Comparison of ENCODE assay signal across 27 cellular contexts in genomic region chr16:86100205-86101134, GRCh38.
DNase-seq lines count a peak whose midpoint lies in the region; ATAC-seq, FAIRE-seq and TF ChIP-seq lines count a peak whose summit lies in the region.
"Had no signal": no experiment of that assay in that cellular context is flagged by ENCODE, and none has a peak within 500 bp of the region (broad histone marks: within the 10 kb centered on the region; RNA-seq: fewer than 3 reads in every experiment).

No MANE protein-coding gene starts in this region.

- ATAC-seq in A549 (no peak), mucosa of descending colon (peak; percentile 31), T-cell (replicated peaks in 1 of 4) (no peak)
- ATAC-seq: left ventricle myocardium superior; psoas muscle; stimulated activated naive B cell treated with anti-CD40 and anti-IgM and Interleukin-4, amounts not matched to agents 10 μg/mL and 1 μg/mL and 100 μg/mL, for 72 hours had no signal

- no peaks in the 10 kb centered on the region for H3K36me3 ChIP-seq in mucosa of descending colon (ENCODE audit: low read depth)
- H3K36me3 ChIP-seq: neural progenitor cell, thyroid gland had no signal

- FAIRE-seq in A549 (lab: Jason Lieb, UNC), result peak; percentile 18
- FAIRE-seq: GM18507 had no signal

- WGBS in A549 (ENCODE audit: missing lambda C conversion rate), result 49% methylated on average over 11 of the region's 11 CpGs

- TF ChIP-seq POLR2A in A549 (IDR thresholded peaks at IDR 0.05; ENCODE audit: low read length), result no peak

- intact Hi-C loops in mucosa of descending colon (cut with DNase I, micrococcal nuclease), result no loop called here

- TF ChIP-seq EP300 in A549 (IDR thresholded peaks at IDR 0.05), result no peak

- no peaks in the 10 kb centered on the region for H3K9me3 Mint-ChIP-seq in T-cell
- H3K9me3 Mint-ChIP-seq: neural progenitor cell; stimulated activated naive B cell treated with anti-CD40 and anti-IgM and Interleukin-4, amounts not matched to agents 10 μg/mL and 1 μg/mL and 100 μg/mL, for 72 hours had no signal

- peaks cover 3 to 12% of the 10 kb centered on the region in 2 donors for H3K27me3 Mint-ChIP-seq in T-cell

- H3K9me3 ChIP-seq in A549 (no peaks in the 10 kb centered on the region; the same call in 2 of the 3 replicates), mucosa of descending colon (no peaks in the 10 kb centered on the region)
- H3K9me3 ChIP-seq: psoas muscle, thyroid gland had no signal

- no peak overlapping the region for H3K27ac Mint-ChIP-seq in T-cell
- H3K27ac Mint-ChIP-seq: H9; neural progenitor cell; stimulated activated naive B cell treated with anti-CD40 and anti-IgM and Interleukin-4, amounts not matched to agents 10 μg/mL and 1 μg/mL and 100 μg/mL, for 72 hours; WTC11 had no signal

- CTCF ChIA-PET in A549 (lab: Yijun Ruan, JAX), result interaction anchor here (0.9 to 3.4 kb wide), 5 partner anchors 9 to 417 kb away, joined by 3 to 11 read pairs (median 4); no protein-coding TSS in a partner anchor
- CTCF ChIA-PET in T-cell (lab: Charles Lee), result no interaction called here

- no peaks in the 10 kb centered on the region for H3K4me1 ChIP-seq in A549
- H3K4me1 ChIP-seq in mucosa of descending colon (ENCODE audit: low read depth), result peaks cover 6% of the 10 kb centered on the region
- H3K4me1 ChIP-seq: neural progenitor cell, psoas muscle, thyroid gland had no signal

- no peak overlapping the region for H3K4me2 ChIP-seq in A549
- H3K4me2 ChIP-seq: neural progenitor cell had no signal

- H3K4me1 Mint-ChIP-seq in T-cell, result no peaks in the 10 kb centered on the region
- H3K4me1 Mint-ChIP-seq: neural progenitor cell; stimulated activated naive B cell treated with anti-CD40 and anti-IgM and Interleukin-4, amounts not matched to agents 10 μg/mL and 1 μg/mL and 100 μg/mL, for 72 hours had no signal

- TF ChIP-seq CTCF in A549 (IDR thresholded peaks at IDR 0.05) (no peak), HFF-Myc (IDR thresholded peaks at IDR 0.05; ENCODE audit: low read depth, low read length, missing control alignments) (no peak), mucosa of descending colon (IDR thresholded peaks at IDR 0.05) (no peak)

- no peak overlapping the region for H3K4me3 Mint-ChIP-seq in T-cell
- H3K4me3 Mint-ChIP-seq: neural progenitor cell; stimulated activated naive B cell treated with anti-CD40 and anti-IgM and Interleukin-4, amounts not matched to agents 10 μg/mL and 1 μg/mL and 100 μg/mL, for 72 hours; WTC11 had no signal

- no peak for TF ChIP-seq RAD21 in A549 (conservative IDR thresholded peaks at IDR 0.05 in 1 of 2, IDR thresholded peaks at IDR 0.05 in 1 of 2)

- no peak for DNase-seq in A549 (ENCODE audit: low read depth in 1 of 2, low spot score in 1 of 2)
- DNase-seq in HFF-Myc (ENCODE audit: extremely low read depth, low read depth), result peak; percentile 60
- DNase-seq in fibroblast of peridontal ligament (ENCODE audit: extremely low read depth), result peak; percentile 42
- DNase-seq in mucosa of descending colon, result peak in 1 of 3 donors; percentile 28
- DNase-seq in COLO668 (lab: John Stamatoyannopoulos, UW; ENCODE audit: unreplicated experiment), result no peak
- DNase-seq in hypothalamus (lab: John Stamatoyannopoulos, UW), result no peak
- no peak for DNase-seq in T-cell
- no peak for DNase-seq in T-helper 1 cell
- DNase-seq: activated naive CD4-positive, alpha-beta T cell treated with Interleukin-2 at 50 U/mL for 16 hours; amniotic stem cell; DMS 273 treated with DMSO at 0.1 percent for 48 hours; H9; KG1; left ventricle myocardium superior; NCI-H1694; NCI-H2171 treated with DMSO at 0.1 percent for 48 hours; NCI-H526; psoas muscle; stimulated activated CD4-positive, alpha-beta T cell treated with anti-CD3 and anti-CD28 coated beads, Interleukin-1b, Interleukin-23, amount 100 ng/mL, for 48 hours; stimulated activated naive B cell treated with anti-CD40 and anti-IgM and Interleukin-4, amounts not matched to agents 10 μg/mL and 1 μg/mL and 100 μg/mL, for 72 hours; T1000; thyroid gland had no signal

- POLR2A ChIA-PET in A549 (lab: Yijun Ruan, JAX) (no interaction called here), T-cell (lab: Charles Lee) (no interaction called here)

- H3K4me3 ChIP-seq in A549 (no peak overlapping the region), HFF-Myc (replicated peaks; ENCODE audit: low read depth, low read length) (no peak overlapping the region), mucosa of descending colon (no peak overlapping the region)
- H3K4me3 ChIP-seq: coronary artery, neural progenitor cell, psoas muscle, thyroid gland had no signal

- no peaks in the 10 kb centered on the region for H3K36me3 Mint-ChIP-seq in T-cell
- H3K36me3 Mint-ChIP-seq: neural progenitor cell; stimulated activated naive B cell treated with anti-CD40 and anti-IgM and Interleukin-4, amounts not matched to agents 10 μg/mL and 1 μg/mL and 100 μg/mL, for 72 hours; WTC11 had no signal

- H3K27ac ChIP-seq in A549, result no peak overlapping the region
- H3K27ac ChIP-seq: coronary artery, neural progenitor cell, psoas muscle, RWPE1, thyroid gland had no signal

TF ChIP-seq in A549, 52 proteins besides CTCF, POLR2A, EP300 and RAD21:
- TF ChIP-seq, protein P1, sequence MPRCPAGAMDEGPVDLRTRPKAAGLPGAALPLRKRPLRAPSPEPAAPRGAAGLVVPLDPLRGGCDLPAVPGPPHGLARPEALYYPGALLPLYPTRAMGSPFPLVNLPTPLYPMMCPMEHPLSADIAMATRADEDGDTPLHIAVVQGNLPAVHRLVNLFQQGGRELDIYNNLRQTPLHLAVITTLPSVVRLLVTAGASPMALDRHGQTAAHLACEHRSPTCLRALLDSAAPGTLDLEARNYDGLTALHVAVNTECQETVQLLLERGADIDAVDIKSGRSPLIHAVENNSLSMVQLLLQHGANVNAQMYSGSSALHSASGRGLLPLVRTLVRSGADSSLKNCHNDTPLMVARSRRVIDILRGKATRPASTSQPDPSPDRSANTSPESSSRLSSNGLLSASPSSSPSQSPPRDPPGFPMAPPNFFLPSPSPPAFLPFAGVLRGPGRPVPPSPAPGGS (IDR thresholded peaks at IDR 0.05), result no peak
- TF ChIP-seq, protein P2, sequence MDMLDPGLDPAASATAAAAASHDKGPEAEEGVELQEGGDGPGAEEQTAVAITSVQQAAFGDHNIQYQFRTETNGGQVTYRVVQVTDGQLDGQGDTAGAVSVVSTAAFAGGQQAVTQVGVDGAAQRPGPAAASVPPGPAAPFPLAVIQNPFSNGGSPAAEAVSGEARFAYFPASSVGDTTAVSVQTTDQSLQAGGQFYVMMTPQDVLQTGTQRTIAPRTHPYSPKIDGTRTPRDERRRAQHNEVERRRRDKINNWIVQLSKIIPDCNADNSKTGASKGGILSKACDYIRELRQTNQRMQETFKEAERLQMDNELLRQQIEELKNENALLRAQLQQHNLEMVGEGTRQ (IDR thresholded peaks at IDR 0.05), result no peak
- TF ChIP-seq HES2 (IDR thresholded peaks at IDR 0.05) (no peak), NPAS2 (CRISPR knock-in tag; IDR thresholded peaks at IDR 0.05; ENCODE audit: borderline replicate concordance) (no peak)

Comparison
In these comparisons a context has a peak if more than half of its experiments do, and no peak if none do; other contexts are left out.
1. DNase-seq: peak in HFF-Myc (single experiment) and fibroblast of peridontal ligament (single experiment); none in A549 (0 of 2), COLO668 (single experiment), hypothalamus (0 of 51), T-cell (0 of 34) and T-helper 1 cell (0 of 5).